27 cellular contexts compared by ENCODE assay signal in the genomic region with DNA sequence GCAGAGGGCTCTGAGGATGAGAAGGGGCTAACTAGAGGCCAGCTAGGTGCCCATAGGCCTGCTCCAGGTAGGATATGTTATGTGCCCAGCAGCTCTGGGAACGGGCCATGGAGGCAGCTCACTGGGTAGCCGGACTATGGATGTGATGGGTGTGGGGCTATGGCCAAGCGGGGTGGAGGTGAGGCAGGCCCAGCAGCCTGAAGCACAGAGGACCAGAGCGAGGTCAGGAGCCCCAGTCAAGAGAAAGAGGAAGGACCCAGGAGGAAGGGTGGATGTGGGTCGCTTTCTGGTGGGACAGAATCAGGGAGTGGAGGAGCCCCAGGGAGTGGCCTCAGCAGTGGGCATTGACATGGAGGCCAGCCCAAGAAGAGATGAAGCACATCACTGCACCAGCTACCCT.
"Had no signal": no experiment of that assay in that cellular context is flagged by ENCODE, and none has a peak within 500 bp of the region (broad histone marks: within the 10 kb centered on the region; RNA-seq: fewer than 3 reads in every experiment).

No MANE protein-coding gene starts in this region.

- H3K36me3 Mint-ChIP-seq: activated CD4-positive, alpha-beta memory T cell treated with anti-CD3 and anti-CD28 coated beads for 36 hours; activated naive CD4-positive, alpha-beta T cell treated with anti-CD3 and anti-CD28 coated beads, Interleukin-2, amount 50 U/mL, for 24 hours; activated naive CD8-positive, alpha-beta T cell treated with anti-CD3 and anti-CD28 coated beads for 36 hours had no signal

- H3K4me3 ChIP-seq: adrenal gland, body of pancreas, esophagus squamous epithelium, gastroesophageal sphincter had no signal

- H3K4me3 Mint-ChIP-seq: activated CD4-positive, alpha-beta memory T cell treated with anti-CD3 and anti-CD28 coated beads for 36 hours; activated CD4-positive, alpha-beta T cell treated with anti-CD3 and anti-CD28 coated beads for 36 hours; activated CD4-positive, alpha-beta T cell treated with anti-CD3 and anti-CD28 coated beads, Interleukin-2, amount 10 ng/mL, durations not matched to agents 24 days and 14 days; activated naive CD4-positive, alpha-beta T cell treated with anti-CD3 and anti-CD28 coated beads for 36 hours; activated naive CD4-positive, alpha-beta T cell treated with anti-CD3 and anti-CD28 coated beads, Interleukin-2, amount 50 U/mL, for 24 hours; activated naive CD8-positive, alpha-beta T cell treated with anti-CD3 and anti-CD28 coated beads for 36 hours; activated naive CD8-positive, alpha-beta T cell treated with anti-CD3 and anti-CD28 coated beads, Interleukin-2, amount 50 U/mL, for 24 hours; activated T-cell treated with anti-CD3 and anti-CD28 coated beads, Interleukin-2, amount 50 U/mL, for 4 hours; activated T-helper 17 cell treated with anti-CD3 and anti-CD28 coated beads, Interleukin-2, amount 50 U/mL, for 72 hours; effector memory CD8-positive, alpha-beta T cell had no signal

- H3K9me3 Mint-ChIP-seq: activated CD4-positive, alpha-beta memory T cell treated with anti-CD3 and anti-CD28 coated beads for 36 hours; activated CD4-positive, alpha-beta T cell treated with anti-CD3 and anti-CD28 coated beads, Interleukin-2, amount 10 ng/mL, durations not matched to agents 24 days and 14 days; activated naive CD4-positive, alpha-beta T cell treated with anti-CD3 and anti-CD28 coated beads for 36 hours; activated naive CD4-positive, alpha-beta T cell treated with anti-CD3 and anti-CD28 coated beads, Interleukin-2, amount 50 U/mL, for 24 hours; activated naive CD8-positive, alpha-beta T cell treated with anti-CD3 and anti-CD28 coated beads for 36 hours; activated naive CD8-positive, alpha-beta T cell treated with anti-CD3 and anti-CD28 coated beads, Interleukin-2, amount 50 U/mL, for 24 hours; activated T-cell treated with anti-CD3 and anti-CD28 coated beads, Interleukin-2, amount 50 U/mL, for 4 hours; activated T-helper 17 cell treated with anti-CD3 and anti-CD28 coated beads, Interleukin-2, amount 50 U/mL, for 72 hours; effector memory CD8-positive, alpha-beta T cell had no signal

- H3K27me3 ChIP-seq: adrenal gland, body of pancreas, esophagus squamous epithelium had no signal

- H3K36me3 ChIP-seq: adrenal gland, esophagus squamous epithelium, gastroesophageal sphincter had no signal

- DNase-seq: activated CD4-positive, alpha-beta memory T cell treated with anti-CD3 and anti-CD28 coated beads for 36 hours; activated CD4-positive, alpha-beta T cell treated with anti-CD3 and anti-CD28 coated beads for 36 hours; activated CD4-positive, alpha-beta T cell treated with anti-CD3 and anti-CD28 coated beads, Interleukin-2, amount 10 ng/mL, durations not matched to agents 24 days and 14 days; activated CD4-positive, CD25-positive, alpha-beta regulatory T cell; activated CD4-positive, CD25-positive, alpha-beta regulatory T cell treated with anti-CD3 and anti-CD28 coated beads, Interleukin-2, amount 50 U/mL, for 72 hours; activated CD8-positive, alpha-beta memory T cell treated with anti-CD3 and anti-CD28 coated beads for 24 hours; activated effector memory CD4-positive, alpha-beta T cell treated with Interleukin-2 at 50 U/mL for 16 hours; activated gamma-delta T cell treated with Interleukin-2 at 50 U/mL for 16 hours; activated naive CD4-positive, alpha-beta T cell treated with anti-CD3 and anti-CD28 coated beads for 36 hours; activated naive CD8-positive, alpha-beta T cell treated with anti-CD3 and anti-CD28 coated beads for 36 hours; activated naive CD8-positive, alpha-beta T cell treated with anti-CD3 and anti-CD28 coated beads, Interleukin-2, amount 50 U/mL, for 24 hours; activated T-cell treated with anti-CD3 and anti-CD28 coated beads, Interleukin-2, amount 50 U/mL, for 4 hours; adrenal gland; amygdala; aorta; body of pancreas; caudate nucleus; cortex of kidney; dermis blood vessel endothelial cell; effector CD4-positive, alpha-beta T cell; effector memory CD8-positive, alpha-beta T cell; esophagus squamous epithelium; foreskin melanocyte had no signal

- H3K27ac Mint-ChIP-seq: activated CD4-positive, alpha-beta memory T cell treated with anti-CD3 and anti-CD28 coated beads for 36 hours; activated CD4-positive, alpha-beta T cell treated with anti-CD3 and anti-CD28 coated beads for 36 hours; activated CD4-positive, alpha-beta T cell treated with anti-CD3 and anti-CD28 coated beads, Interleukin-2, amount 10 ng/mL, durations not matched to agents 24 days and 14 days; activated naive CD4-positive, alpha-beta T cell treated with anti-CD3 and anti-CD28 coated beads for 36 hours; activated naive CD4-positive, alpha-beta T cell treated with anti-CD3 and anti-CD28 coated beads, Interleukin-2, amount 50 U/mL, for 24 hours; activated naive CD8-positive, alpha-beta T cell treated with anti-CD3 and anti-CD28 coated beads for 36 hours; activated naive CD8-positive, alpha-beta T cell treated with anti-CD3 and anti-CD28 coated beads, Interleukin-2, amount 50 U/mL, for 24 hours; activated T-helper 17 cell treated with anti-CD3 and anti-CD28 coated beads, Interleukin-2, amount 50 U/mL, for 72 hours had no signal

- H3K27ac ChIP-seq: adrenal gland, body of pancreas, epithelial cell of prostate, esophagus squamous epithelium, gastroesophageal sphincter had no signal

- H3K9me3 ChIP-seq: adrenal gland, body of pancreas, esophagus squamous epithelium, gastroesophageal sphincter had no signal

- H3K4me1 Mint-ChIP-seq: activated CD4-positive, alpha-beta T cell treated with anti-CD3 and anti-CD28 coated beads, Interleukin-2, amount 10 ng/mL, durations not matched to agents 24 days and 14 days; activated T-helper 17 cell treated with anti-CD3 and anti-CD28 coated beads, Interleukin-2, amount 50 U/mL, for 72 hours had no signal

- H3K4me1 ChIP-seq: adrenal gland, esophagus squamous epithelium, gastroesophageal sphincter had no signal

- H3K27me3 Mint-ChIP-seq: activated CD4-positive, alpha-beta memory T cell treated with anti-CD3 and anti-CD28 coated beads for 36 hours; activated CD4-positive, alpha-beta T cell treated with anti-CD3 and anti-CD28 coated beads for 36 hours; activated CD4-positive, alpha-beta T cell treated with anti-CD3 and anti-CD28 coated beads, Interleukin-2, amount 10 ng/mL, durations not matched to agents 24 days and 14 days; activated naive CD4-positive, alpha-beta T cell treated with anti-CD3 and anti-CD28 coated beads, Interleukin-2, amount 50 U/mL, for 24 hours; activated naive CD8-positive, alpha-beta T cell treated with anti-CD3 and anti-CD28 coated beads for 36 hours; activated naive CD8-positive, alpha-beta T cell treated with anti-CD3 and anti-CD28 coated beads, Interleukin-2, amount 50 U/mL, for 24 hours; activated T-helper 17 cell treated with anti-CD3 and anti-CD28 coated beads, Interleukin-2, amount 50 U/mL, for 72 hours; effector memory CD8-positive, alpha-beta T cell had no signal

- ATAC-seq: activated CD4-positive, alpha-beta T cell treated with anti-CD3 and anti-CD28 coated beads for 36 hours; activated naive CD8-positive, alpha-beta T cell treated with anti-CD3 and anti-CD28 coated beads, Interleukin-2, amount 50 U/mL, for 24 hours; activated T-cell treated with anti-CD3 and anti-CD28 coated beads, Interleukin-2, amount 50 U/mL, for 4 hours; activated T-helper 17 cell treated with anti-CD3 and anti-CD28 coated beads, Interleukin-2, amount 50 U/mL, for 72 hours; body of pancreas; effector memory CD8-positive, alpha-beta T cell; gastroesophageal sphincter had no signal
